ENCODE assay signal across 11 cellular contexts in the genomic region with DNA sequence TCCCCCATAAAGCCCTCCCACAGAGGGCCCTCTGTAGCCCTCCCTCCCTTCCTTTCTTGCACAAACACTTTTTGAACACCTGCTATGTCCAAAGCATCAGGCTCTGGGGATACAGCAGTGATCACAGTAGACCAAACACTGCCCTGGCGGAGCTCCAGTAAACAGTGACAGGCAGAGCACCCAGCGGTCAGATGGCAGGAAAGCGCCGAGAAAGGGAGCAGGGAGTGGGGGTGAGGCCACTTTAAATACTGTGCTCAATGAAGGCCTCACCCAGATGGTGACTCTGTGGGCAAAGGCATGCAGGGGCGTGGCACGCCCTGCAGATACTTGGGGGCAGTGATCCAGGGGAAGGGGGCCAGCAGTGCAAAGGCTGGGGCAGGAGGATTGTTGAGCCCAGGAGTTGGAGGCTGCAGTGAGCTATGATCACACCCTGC. TPM values are rescaled to one million over a fixed set of nuclear protein-coding genes. Genes with fewer than 3 reads are reported as not detected.
A peak's percentile ranks its signal among the peaks of the same experiment; 100 is the strongest.
DNase-seq lines count a peak whose midpoint lies in the region; ATAC-seq, FAIRE-seq and TF ChIP-seq lines count a peak whose summit lies in the region.
"Had no signal": no experiment of that assay in that cellular context is flagged by ENCODE, and none has a peak within 500 bp of the region (broad histone marks: within the 10 kb centered on the region; RNA-seq: fewer than 3 reads in every experiment).

No MANE protein-coding gene starts in this region.

- peaks cover 19 to 63% of the 10 kb centered on the region in 2 experiments for H3K4me1 ChIP-seq in K562 (replicated peaks in 1 of 2; ENCODE audit: control insufficient read depth in 2 of 2, insufficient read depth in 2 of 2, low read length in 2 of 2)

- in situ Hi-C loops in K562 (cut with MboI) = no loop called here

- peak; percentile 58 for FAIRE-seq in K562 (lab: Jason Lieb, UNC)

- TF ChIP-seq EP300 in K562 (IDR thresholded peaks at IDR 0.05; ENCODE audit: low read length) = no peak

- H3K36me3 ChIP-seq in K562 (ENCODE audit: control insufficient read depth, insufficient read depth, low read length) = peaks cover 31% of the 10 kb centered on the region
- H3K36me3 ChIP-seq: ovary, thoracic aorta had no signal

- CTCF ChIA-PET in K562 (lab: Yijun Ruan, JAX; ENCODE audit: low intra/inter-chr PET ratio) = no interaction called here

- TF ChIP-seq RAD21 in K562 (CRISPR knock-in tag; conservative IDR thresholded peaks at IDR 0.05 in 1 of 2, IDR thresholded peaks at IDR 0.05 in 1 of 2) = no peak

- H3K27ac ChIP-seq in K562 (ENCODE audit: extremely low read depth, low read depth, low read length) = peak overlapping the region; percentile 81
- H3K27ac ChIP-seq: ovary, thoracic aorta had no signal

- DNase-seq in NCI-H1694 treated with DMSO at 0.1 percent for 48 hours (lab: John Stamatoyannopoulos, UW) = peak; percentile 9
- no peak for DNase-seq in NCI-H1694 (lab: John Stamatoyannopoulos, UW)
- peak; percentile 48 for DNase-seq in NCI-H2029 treated with DMSO at 0.1 percent for 48 hours (lab: John Stamatoyannopoulos, UW)
- DNase-seq in K562 (ENCODE audit: extremely low read depth in 1 of 4, low spot score in 3 of 4) = peak; percentile 49 to 64 (median 59)
- DNase-seq in sciatic nerve (ENCODE audit: low spot score) = peak; percentile 58
- DNase-seq: KG1, ovary had no signal

- intact Hi-C loops in K562 (cut with micrococcal nuclease) = no loop called here
- intact Hi-C loops in sciatic nerve (cut with DNase I) = no loop called here

- H2AFZ ChIP-seq in K562 (ENCODE audit: low read depth, low read length) = no peak overlapping the region

- TF ChIP-seq CTCF in K562 (IDR thresholded peaks at IDR 0.05 in 2 of 3, conservative IDR thresholded peaks at IDR 0.05 in 1 of 3; ENCODE audit: insufficient read depth in 2 of 3, low read depth in 1 of 3, low read length in 3 of 3) = peak in 1 of 3 experiments; percentile 2; a peak in 1 of 6 replicates

- 3% methylated on average over 5 of the region's 6 CpGs for WGBS in K562 (ENCODE audit: insufficient coverage, low coverage, missing lambda C conversion rate)

- no peaks in the 10 kb centered on the region for H3K9me1 ChIP-seq in K562 (ENCODE audit: control insufficient read depth, insufficient read depth, low read length)

- no peak for TF ChIP-seq POLR2A in K562 (conservative IDR thresholded peaks at IDR 0.05)

- H3K9ac ChIP-seq in K562 (ENCODE audit: insufficient read depth in 1 of 2, low read depth in 2 of 2, low read length in 2 of 2) = peak overlapping the region; percentile 83 to 93

- ATAC-seq in K562 (peak; percentile 56), sciatic nerve (no peak), GM18907 (IDR thresholded peaks at IDR 0.05; ENCODE audit: unreplicated experiment) (no peak), GM19455 (IDR thresholded peaks at IDR 0.05; ENCODE audit: unreplicated experiment) (no peak), HG03039 (IDR thresholded peaks at IDR 0.05; ENCODE audit: unreplicated experiment) (no peak)

- H4K20me1 ChIP-seq in K562 (replicated peaks; ENCODE audit: control insufficient read depth, insufficient read depth, low read length) = no peaks in the 10 kb centered on the region

- H3K79me2 ChIP-seq in K562 (ENCODE audit: control insufficient read depth, insufficient read depth, low read length) = peaks cover 22% of the 10 kb centered on the region

- no peaks in the 10 kb centered on the region for H3K27me3 ChIP-seq in K562 (ENCODE audit: control insufficient read depth in 2 of 2, insufficient read depth in 2 of 2, low read length in 2 of 2)
- H3K27me3 ChIP-seq: ovary had no signal

- no peaks in the 10 kb centered on the region for H3K9me3 ChIP-seq in K562 (replicated peaks; ENCODE audit: control insufficient read depth, insufficient read depth, low read depth, low read length)
- H3K9me3 ChIP-seq: ovary, thoracic aorta had no signal

- POLR2A ChIA-PET in K562 (lab: Yijun Ruan, JAX) = interaction anchor here (0.5 to 3.6 kb wide), 12 partner anchors 9 to 226 kb away, joined by 3 to 24 read pairs (median 4); no protein-coding TSS in a partner anchor

- peak overlapping the region; percentile 87 for H3K4me2 ChIP-seq in K562 (ENCODE audit: insufficient read depth, low read length)

- BruUV-seq in K562 (replicated peaks; lab: Mats Ljungman, UMichigan) = no TSS peak

- H3K4me3 ChIP-seq in K562 = peak overlapping the region; percentile 44
- H3K4me3 ChIP-seq: ovary, thoracic aorta had no signal

TF ChIP-seq in K562, 482 proteins besides CTCF, POLR2A, EP300 and RAD21 (continues in another document):
- TF ChIP-seq TOE1 (IDR thresholded peaks at IDR 0.05; ENCODE audit: borderline replicate concordance) = no peak
- TF ChIP-seq TOE1 (CRISPR knock-in tag; IDR thresholded peaks at IDR 0.05; ENCODE audit: borderline replicate concordance, low read depth) = peak; percentile 39; the same call in 1 of the 2 replicates
- no peak for TF ChIP-seq FUS (optimal IDR thresholded peaks at IDR 0.05; ENCODE audit: low read depth, low read length)
- TF ChIP-seq MTA3 (IDR thresholded peaks at IDR 0.05; ENCODE audit: borderline replicate concordance) = no peak; the same call in 1 of the 2 replicates
- TF ChIP-seq NONO (IDR thresholded peaks at IDR 0.05; ENCODE audit: low read depth in 2 of 2, low read length in 1 of 2) = no peak
- TF ChIP-seq HDAC2 (IDR thresholded peaks at IDR 0.05) = 0 out of 2 replicates have a peak, but pooled peaks have one; percentile 25

RNA-seq across cellular contexts. Expression of gene PRR29, which starts 7.6 kb away (rescaled TPM):
- 0.42 and 1.0 TPM in 2 replicates for total RNA-seq in K562 (2011; cell fraction: chromatin; rRNA removed; ENCODE audit: low replicate concordance)
- 0.26 and 0.67 TPM in 2 replicates for total RNA-seq in K562 (2011; cell fraction: nucleolus; rRNA removed)
- 0.22 TPM in 1 of 2 replicates, not detected in the other for total RNA-seq in K562 (2011; cell fraction: nucleoplasm; rRNA removed)
- not detected in 2 replicates for total RNA-seq in K562 (2014; rRNA removed)
- total RNA-seq in K562 (2014; rRNA removed; fragmentation: Illumina TruSeq; extraction: Trizol) = not detected in 2 replicates
- total RNA-seq in K562 (2015; rRNA removed; fragmentation: Illumina TruSeq; extraction: Trizol) = not detected in 2 replicates
- total RNA-seq in K562 (2021) = 0.04 TPM in 1 of 2 replicates, not detected in the other
- not detected in 2 replicates for polyA plus RNA-seq in K562 (2011; rRNA removed)
- 0.12 TPM in 1 of 2 replicates, not detected in the other for polyA plus RNA-seq in K562 (2011; cell fraction: cytosol; rRNA removed)
- polyA plus RNA-seq in K562 (2011; cell fraction: nucleus; rRNA removed) = 0.18 and 0.55 TPM in 2 replicates
- polyA plus RNA-seq in K562 (2012) = 2.3 and 2.6 TPM in 2 replicates
- 0.10 and 0.18 TPM in 2 replicates for polyA plus RNA-seq in K562 (2014; fragmentation: Illumina TruSeq; extraction: Trizol)
- polyA plus RNA-seq in K562 (2014; fragmentation: Nextera tagmentation; extraction: Ambion mirVana) = under 1 TPM; 0.08 to 0.20 TPM
- 0.11 and 0.58 TPM in 2 replicates for polyA plus RNA-seq in K562 (2014; rRNA removed)
- not detected in 2 replicates for polyA minus RNA-seq in K562 (2011; rRNA and poly(A)+ RNA removed)
- polyA minus RNA-seq in K562 (2011; cell fraction: cytosol; rRNA and poly(A)+ RNA removed) = not detected in 2 replicates
- 0.27 and 0.44 TPM in 2 replicates for polyA minus RNA-seq in K562 (2011; cell fraction: nucleus; rRNA and poly(A)+ RNA removed)
- 1.0 TPM for total RNA-seq in sciatic nerve
- total RNA-seq: thoracic aorta had no signal

RNA-seq across cellular contexts. Expression of gene ICAM2, which starts 14.7 kb away (rescaled TPM):
- total RNA-seq in K562 (2011; cell fraction: chromatin; rRNA removed; ENCODE audit: low replicate concordance) = 34.7 and 120 TPM in 2 replicates
- total RNA-seq in K562 (2011; cell fraction: nucleolus; rRNA removed) = 149 and 167 TPM in 2 replicates
- 100 and 105 TPM in 2 replicates for total RNA-seq in K562 (2011; cell fraction: nucleoplasm; rRNA removed)
- total RNA-seq in K562 (2014; rRNA removed) (56.9 and 85.3 TPM in 2 replicates), K562 (2014; rRNA removed; fragmentation: Illumina TruSeq; extraction: Trizol) (28.3 and 42.2 TPM in 2 replicates), K562 (2015; rRNA removed; fragmentation: Illumina TruSeq; extraction: Trizol) (59.0 and 60.6 TPM in 2 replicates), K562 (2021) (60.6 and 65.4 TPM in 2 replicates), sciatic nerve (38.2 TPM)
- polyA plus RNA-seq in K562 (2011; rRNA removed) (51.0 and 64.1 TPM in 2 replicates), K562 (2014; fragmentation: Illumina TruSeq; extraction: Trizol) (89.4 and 91.6 TPM in 2 replicates), K562 (2014; fragmentation: Nextera tagmentation; extraction: Ambion mirVana) (10 to 100 TPM; 37.9 to 68.1 TPM), K562 (2014; rRNA removed) (70.5 and 78.0 TPM in 2 replicates)
- 80.3 and 166 TPM in 2 replicates for polyA plus RNA-seq in K562 (2011; cell fraction: cytosol; rRNA removed)
- polyA plus RNA-seq in K562 (2011; cell fraction: nucleus; rRNA removed) = 42.4 and 69.3 TPM in 2 replicates
- polyA plus RNA-seq in K562 (2012) = 53.4 and 87.2 TPM in 2 replicates
- 33.3 and 54.4 TPM in 2 replicates for polyA minus RNA-seq in K562 (2011; rRNA and poly(A)+ RNA removed)
- polyA minus RNA-seq in K562 (2011; cell fraction: cytosol; rRNA and poly(A)+ RNA removed) = 23.3 and 26.8 TPM in 2 replicates
- polyA minus RNA-seq in K562 (2011; cell fraction: nucleus; rRNA and poly(A)+ RNA removed) = 50.1 and 59.2 TPM in 2 replicates

RNA-seq across cellular contexts. Expression of gene SCN4A, which starts 33.0 kb away (rescaled TPM):
- total RNA-seq in K562 (2011; cell fraction: chromatin; rRNA removed; ENCODE audit: low replicate concordance) = 2.2 and 9.7 TPM in 2 replicates
- total RNA-seq in K562 (2011; cell fraction: nucleolus; rRNA removed) = 4.7 and 5.7 TPM in 2 replicates
- total RNA-seq in K562 (2011; cell fraction: nucleoplasm; rRNA removed) = 2.8 and 3.1 TPM in 2 replicates
- total RNA-seq in K562 (2014; rRNA removed) = 1.6 and 1.8 TPM in 2 replicates
- total RNA-seq in K562 (2014; rRNA removed; fragmentation: Illumina TruSeq; extraction: Trizol) = 0.73 and 1.4 TPM in 2 replicates
- total RNA-seq in K562 (2015; rRNA removed; fragmentation: Illumina TruSeq; extraction: Trizol) = 0.08 and 0.29 TPM in 2 replicates
- 1.1 and 1.4 TPM in 2 replicates for total RNA-seq in K562 (2021)
- polyA plus RNA-seq in K562 (2011; rRNA removed) = 0.50 and 0.60 TPM in 2 replicates
- polyA plus RNA-seq in K562 (2011; cell fraction: cytosol; rRNA removed) = 0.21 and 0.37 TPM in 2 replicates
- polyA plus RNA-seq in K562 (2011; cell fraction: nucleus; rRNA removed) = 0.91 and 1.9 TPM in 2 replicates
- polyA plus RNA-seq in K562 (2012) = 0.78 and 3.2 TPM in 2 replicates
- polyA plus RNA-seq in K562 (2014; fragmentation: Illumina TruSeq; extraction: Trizol) = 1.9 and 4.6 TPM in 2 replicates
- 1 to 10 TPM; 1.7 to 2.6 TPM for polyA plus RNA-seq in K562 (2014; fragmentation: Nextera tagmentation; extraction: Ambion mirVana)
- 0.54 and 2.1 TPM in 2 replicates for polyA plus RNA-seq in K562 (2014; rRNA removed)
- polyA minus RNA-seq in K562 (2011; rRNA and poly(A)+ RNA removed) = 1.5 and 2.6 TPM in 2 replicates
- polyA minus RNA-seq in K562 (2011; cell fraction: cytosol; rRNA and poly(A)+ RNA removed) = not detected in 2 replicates
- 3.4 and 4.6 TPM in 2 replicates for polyA minus RNA-seq in K562 (2011; cell fraction: nucleus; rRNA and poly(A)+ RNA removed)
- total RNA-seq in sciatic nerve = 3.5 TPM
